In genomic region chr13:101773062-101773461, GRCh38 we compare ENCODE assay signal across 12 cellular contexts.
"Had no signal": no experiment of that assay in that cellular context is flagged by ENCODE, and none has a peak within 500 bp of the region (broad histone marks: within the 10 kb centered on the region; RNA-seq: fewer than 3 reads in every experiment).

No MANE protein-coding gene starts in this region.

- H3K9me3 Mint-ChIP-seq: activated CD8-positive, alpha-beta T cell treated with anti-CD3 and anti-CD28 coated beads for 36 hours; activated naive CD8-positive, alpha-beta T cell treated with anti-CD3 and anti-CD28 coated beads, Interleukin-2, amount 10 ng/mL, durations not matched to agents 7 days and 5 days; T-helper 1 cell treated with Interleukin-12 subunit alpha and Interleukin-12 subunit beta and Interleukin-4 antibody, amounts not matched to agents 30 μg/mL and 1 μg/mL, for 36 hours had no signal

- ATAC-seq: activated CD8-positive, alpha-beta T cell treated with anti-CD3 and anti-CD28 coated beads for 36 hours had no signal

- H3K36me3 Mint-ChIP-seq: activated naive CD8-positive, alpha-beta T cell treated with anti-CD3 and anti-CD28 coated beads, Interleukin-2, amount 10 ng/mL, durations not matched to agents 7 days and 5 days had no signal

- H3K27me3 Mint-ChIP-seq: activated naive CD8-positive, alpha-beta T cell treated with anti-CD3 and anti-CD28 coated beads, Interleukin-2, amount 10 ng/mL, durations not matched to agents 7 days and 5 days had no signal

- H3K9me3 ChIP-seq: left ventricle myocardium inferior, uterus had no signal

- FAIRE-seq: astrocyte, colon had no signal

- H3K4me3 Mint-ChIP-seq: activated CD8-positive, alpha-beta T cell treated with anti-CD3 and anti-CD28 coated beads for 36 hours; activated naive CD8-positive, alpha-beta T cell treated with anti-CD3 and anti-CD28 coated beads, Interleukin-2, amount 10 ng/mL, durations not matched to agents 7 days and 5 days; T-helper 1 cell treated with Interleukin-12 subunit alpha and Interleukin-12 subunit beta and Interleukin-4 antibody, amounts not matched to agents 30 μg/mL and 1 μg/mL, for 36 hours had no signal

- DNase-seq: activated CD4-positive, alpha-beta T cell treated with anti-CD3 and anti-CD28 coated beads for 4 hours; activated CD8-positive, alpha-beta memory T cell treated with anti-CD3 and anti-CD28 coated beads, Interleukin-2, amount 50 U/mL, for 4 hours; activated CD8-positive, alpha-beta T cell treated with anti-CD3 and anti-CD28 coated beads for 36 hours; activated naive CD8-positive, alpha-beta T cell treated with anti-CD3 and anti-CD28 coated beads, Interleukin-2, amount 10 ng/mL, durations not matched to agents 7 days and 5 days; effector CD4-positive, alpha-beta T cell; left ventricle myocardium inferior; uterus had no signal

- H3K4me1 ChIP-seq: left ventricle myocardium inferior, uterus had no signal

- H3K4me1 Mint-ChIP-seq: activated naive CD8-positive, alpha-beta T cell treated with anti-CD3 and anti-CD28 coated beads, Interleukin-2, amount 10 ng/mL, durations not matched to agents 7 days and 5 days had no signal

- H3K36me3 ChIP-seq: cardiac muscle cell, left ventricle myocardium inferior, uterus had no signal

- H3K27ac Mint-ChIP-seq: activated CD8-positive, alpha-beta T cell treated with anti-CD3 and anti-CD28 coated beads for 36 hours; activated naive CD8-positive, alpha-beta T cell treated with anti-CD3 and anti-CD28 coated beads, Interleukin-2, amount 10 ng/mL, durations not matched to agents 7 days and 5 days; T-helper 1 cell treated with Interleukin-12 subunit alpha and Interleukin-12 subunit beta and Interleukin-4 antibody, amounts not matched to agents 30 μg/mL and 1 μg/mL, for 36 hours had no signal

- H3K27me3 ChIP-seq: cardiac muscle cell, uterus had no signal

- H3K4me3 ChIP-seq: cardiac muscle cell, left ventricle myocardium inferior, skin epidermis, uterus had no signal

- H3K27ac ChIP-seq: cardiac muscle cell, left ventricle myocardium inferior, skin epidermis, uterus had no signal
